Comparison of ENCODE assay signal across 9 cellular contexts in genomic region chr20:40945754-40946451, GRCh38.
DNase-seq lines count a peak whose midpoint lies in the region; ATAC-seq and TF ChIP-seq lines count a peak whose summit lies in the region.
"Had no signal": no experiment of that assay in that cellular context is flagged by ENCODE, and none has a peak within 500 bp of the region (broad histone marks: within the 10 kb centered on the region; RNA-seq: fewer than 3 reads in every experiment).

No MANE protein-coding gene starts in this region.

- no peaks in the 10 kb centered on the region for H3K27me3 ChIP-seq in lung (ENCODE audit: control insufficient read depth, insufficient read depth)

- DNase-seq in AG08396 (ENCODE audit: low spot score) (peak; percentile 79), GM13976 (ENCODE audit: low spot score) (peak; percentile 64), NCI-H774 (lab: John Stamatoyannopoulos, UW) (peak; percentile 2), coronary artery (ENCODE audit: low spot score) (no peak), lung (ENCODE audit: low spot score) (no peak), SHP77 treated with DMSO at 0.1 percent for 48 hours (lab: John Stamatoyannopoulos, UW) (no peak)

- ATAC-seq in lung (ENCODE audit: insufficient read depth, low FRiP score) (no peak), GM19467 (IDR thresholded peaks at IDR 0.05; ENCODE audit: unreplicated experiment) (no peak), HG02588 (IDR thresholded peaks at IDR 0.05; ENCODE audit: unreplicated experiment) (no peak)

- 57 to 65% methylated on average over 12 of the region's 12 CpGs for WGBS in lung, 2 donors

- H3K27ac ChIP-seq in coronary artery (no peak overlapping the region), lung (ENCODE audit: low read depth in 1 of 2, low read length in 1 of 2) (no peak overlapping the region)
- H3K27ac ChIP-seq: epithelial cell of prostate had no signal

- peaks cover 0 to 1% of the 10 kb centered on the region in 2 donors for H3K4me1 ChIP-seq in lung (ENCODE audit: control insufficient read depth in 2 of 2, insufficient read depth in 2 of 2, low read length in 2 of 2)

- no peaks in the 10 kb centered on the region for H3K36me3 ChIP-seq in lung (ENCODE audit: control insufficient read depth in 2 of 2, insufficient read depth in 2 of 2, low read length in 2 of 2)

- H3K4me3 ChIP-seq in coronary artery: no peak overlapping the region
- H3K4me3 ChIP-seq in lung: no peak overlapping the region

- in situ Hi-C loops in GM13976 (cut with MboI; ENCODE audit: low sequenced_read_pairs, unreplicated experiment): no loop called here

- no peaks in the 10 kb centered on the region for H3K9me3 ChIP-seq in lung (ENCODE audit: control insufficient read depth in 2 of 2, insufficient read depth in 1 of 2, low read length in 1 of 2)

- TF ChIP-seq CTCF in GM13976 (IDR thresholded peaks at IDR 0.05; ENCODE audit: borderline replicate concordance, control extremely low read depth, extremely low read depth, insufficient read depth, missing control alignments) (peak; percentile 37), coronary artery (IDR thresholded peaks at IDR 0.05) (peak; percentile 70), lung (IDR thresholded peaks at IDR 0.05; ENCODE audit: control extremely low read depth, extremely low read depth) (peak; percentile 22)

Comparison
In these comparisons a context has a peak if more than half of its experiments do, and no peak if none do; other contexts are left out.
1. DNase-seq: peak in AG08396 (single experiment), GM13976 (single experiment) and NCI-H774 (single experiment); none in coronary artery (single experiment), lung (single experiment) and SHP77 treated with DMSO at 0.1 percent for 48 hours (single experiment).
2. Peak in every context shown above with its lines, with median percentiles within 50 percentile points of each other: CTCF ChIP-seq.